8 cellular contexts compared by ENCODE assay signal in genomic region chr12:45989277-45989856, GRCh38. TPM values are rescaled to one million over a fixed set of nuclear protein-coding genes. Genes with fewer than 3 reads are reported as not detected.
DNase-seq lines count a peak whose midpoint lies in the region; ATAC-seq, FAIRE-seq and TF ChIP-seq lines count a peak whose summit lies in the region.

No MANE protein-coding gene starts in this region.

- ATAC-seq in HG03025 (IDR thresholded peaks at IDR 0.05; ENCODE audit: low FRiP score, unreplicated experiment) = peak; percentile 29

- POLR2A ChIA-PET in PC-9 (lab: Charles Lee; ENCODE audit: unreplicated experiment) = interaction anchor here (0.6 to 0.7 kb wide), 2 partner anchors 495 to 1025 kb away, joined by 3 to 4 read pairs; no protein-coding TSS in a partner anchor

- no peak for TF ChIP-seq CTCF in AG09309 (IDR thresholded peaks at IDR 0.05; ENCODE audit: control insufficient read depth, insufficient read depth, low read depth, low read length, missing control alignments)
- TF ChIP-seq CTCF in PC-9 (conservative IDR thresholded peaks at IDR 0.05) = no peak
- peak in 6 of 56 donors; percentile 5 to 29 (median 14) for TF ChIP-seq CTCF in dorsolateral prefrontal cortex (IDR thresholded peaks at IDR 0.05 in 54 of 56, conservative IDR thresholded peaks at IDR 0.05 in 2 of 56; ENCODE audit: low read depth in 1 of 56, partially characterized antibody in 56 of 56)
- TF ChIP-seq CTCF in uterus (IDR thresholded peaks at IDR 0.05) = no peak

- no peaks in the 10 kb centered on the region for H3K9me2 ChIP-seq in PC-9 (ENCODE audit: insufficient read depth)

- H3K4me1 ChIP-seq in PC-9 (replicated peaks; ENCODE audit: insufficient read depth) = peaks cover 36% of the 10 kb centered on the region
- peaks cover 4 to 7% of the 10 kb centered on the region in 2 donors for H3K4me1 ChIP-seq in uterus

- FAIRE-seq in GM18507 (lab: Jason Lieb, UNC) = peak; percentile 62

- CTCF ChIA-PET in PC-9 (lab: Charles Lee) = no interaction called here

- peaks cover 17% of the 10 kb centered on the region for H3F3A ChIP-seq in PC-9 (ENCODE audit: insufficient read depth, low read depth)

- peak overlapping the region; percentile 95 for H2AFZ ChIP-seq in PC-9

- TSS peak; percentile 21 for BruUV-seq in PC-9 (replicated peaks; lab: Mats Ljungman, UMichigan)

- H3K9me3 ChIP-seq in PC-9 (ENCODE audit: insufficient read depth, low read depth) (no peaks in the 10 kb centered on the region), uterus (no peaks in the 10 kb centered on the region)

- DNase-seq in AG09309 (ENCODE audit: low read depth) (no peak), GM18507 (ENCODE audit: extremely low spot score, insufficient read length, low read depth) (no peak), PC-9 (no peak), dorsolateral prefrontal cortex (peak in 8 of 10 donors; percentile 61 to 79 (median 70)), mucosa of gallbladder (ENCODE audit: low spot score) (peak; percentile 76), uterus (no peak), kidney tubule cell (ENCODE audit: low spot score) (no peak)

- no peaks in the 10 kb centered on the region for H3K27me3 ChIP-seq in PC-9 (ENCODE audit: insufficient read depth, low read depth)
- H3K27me3 ChIP-seq in dorsolateral prefrontal cortex = no peaks in the 10 kb centered on the region
- no peaks in the 10 kb centered on the region for H3K27me3 ChIP-seq in uterus

- TF ChIP-seq POLR2A in uterus (IDR thresholded peaks at IDR 0.05) = no peak

- intact Hi-C loops in PC-9 (cut with micrococcal nuclease; ENCODE audit: unreplicated experiment) (no loop called here), dorsolateral prefrontal cortex (cut with DNase I) (no loop called here), uterus (cut with DNase I; ENCODE audit: low total_unique reads) (no loop called here)

- H3K4me3 ChIP-seq in AG09309 (ENCODE audit: control insufficient read depth, low read depth, low read length) (peak overlapping the region; percentile 90), PC-9 (peak overlapping the region; percentile 94), dorsolateral prefrontal cortex (peak overlapping the region; percentile 64 to 99 (median 88)), uterus (peak overlapping the region; percentile 75 to 78)

- peaks cover 59% of the 10 kb centered on the region for H3K79me2 ChIP-seq in PC-9 (ENCODE audit: low read depth)

- H3K27ac ChIP-seq in PC-9 = peak overlapping the region; percentile 94
- H3K27ac ChIP-seq in dorsolateral prefrontal cortex = peak overlapping the region; percentile 89 to 99 (median 98)
- H3K27ac ChIP-seq in uterus = peak overlapping the region; percentile 96 to 98

- H3K36me3 ChIP-seq in PC-9 (ENCODE audit: low read depth) (peaks cover 16% of the 10 kb centered on the region; the same call in 1 of the 2 replicates), uterus (no peaks in the 10 kb centered on the region)

- peak overlapping the region; percentile 91 for H3K4me2 ChIP-seq in PC-9

- peaks cover 32% of the 10 kb centered on the region for H4K20me1 ChIP-seq in PC-9 (ENCODE audit: insufficient read depth)

RNA-seq across cellular contexts. Expression of gene SCAF11, which starts 1.0 kb away (rescaled TPM):
- total RNA-seq in PC-9 (2021) = 95.5 and 98.7 TPM in 2 replicates
- total RNA-seq in dorsolateral prefrontal cortex = 100 to 1,000 TPM in 2 of 120 experiments, 10 to 100 TPM in 118; 54.6 to 110 (median 75.2) TPM
- 98.7 TPM for total RNA-seq in mucosa of gallbladder
- 100 to 1,000 TPM; 127 to 207 (median 170) TPM for total RNA-seq in uterus

Comparison
In these comparisons a context has a peak if more than half of its experiments do, and no peak if none do; other contexts are left out.
1. DNase-seq: peak in dorsolateral prefrontal cortex (8 of 10) and mucosa of gallbladder (single experiment); none in AG09309 (single experiment), GM18507 (single experiment), PC-9 (0 of 2), uterus (0 of 2) and kidney tubule cell (single experiment).
2. Peak in every context shown above with its lines, with median percentiles within 50 percentile points of each other: H3K4me3 ChIP-seq and H3K27ac ChIP-seq.